In genomic region chr7:4134204-4134603, GRCh38 we compare ENCODE assay signal across 18 cellular contexts.
A peak's percentile ranks its signal among the peaks of the same experiment; 100 is the strongest.
DNase-seq lines count a peak whose midpoint lies in the region; ATAC-seq and TF ChIP-seq lines count a peak whose summit lies in the region.
"Had no signal": no experiment of that assay in that cellular context is flagged by ENCODE, and none has a peak within 500 bp of the region (broad histone marks: within the 10 kb centered on the region; RNA-seq: fewer than 3 reads in every experiment).

No MANE protein-coding gene starts in this region.

- TF ChIP-seq POLR2A in right lobe of liver (IDR thresholded peaks at IDR 0.05) = no peak

- H3K27me3 ChIP-seq in right lobe of liver = no peaks in the 10 kb centered on the region
- H3K27me3 ChIP-seq in upper lobe of right lung = no peaks in the 10 kb centered on the region
- H3K27me3 ChIP-seq: BLaER1 had no signal

- DNase-seq in cardiac septum (ENCODE audit: low spot score) (peak; percentile 58), left ventricle myocardium superior (no peak), right lobe of liver (peak in 2 of 3 donors; percentile 54 to 60), posterior vena cava (ENCODE audit: low spot score) (peak; percentile 74), upper lobe of right lung (peak; percentile 40), NCI-H2081 (lab: John Stamatoyannopoulos, UW) (no peak), NCI-H146 (lab: John Stamatoyannopoulos, UW) (no peak)
- DNase-seq: CD8-positive, alpha-beta T cell; DMS79; GOT3; HFFc6; KG1; NCI-H1436; NCI-H2081 treated with DMSO at 0.1 percent for 48 hours; NCI-H510A; Right ventricle myocardium superior had no signal

- peak overlapping the region; percentile 16 to 87 (median 69) for H3K27ac ChIP-seq in right lobe of liver
- H3K27ac ChIP-seq in upper lobe of right lung = no peak overlapping the region
- H3K27ac ChIP-seq: BLaER1 had no signal

- WGBS in right lobe of liver (ENCODE audit: insufficient coverage, low coverage, low lambda C conversion rate, missing lambda C conversion rate) = 10% methylated on average over 3 of the region's 7 CpGs

- H3K4me3 ChIP-seq in right lobe of liver (peak overlapping the region; percentile 9 to 64 (median 42)), upper lobe of right lung (no peak overlapping the region)
- H3K4me3 ChIP-seq: BLaER1 had no signal

- no peaks in the 10 kb centered on the region for H3K9me3 ChIP-seq in right lobe of liver
- no peaks in the 10 kb centered on the region for H3K9me3 ChIP-seq in upper lobe of right lung
- H3K9me3 ChIP-seq: BLaER1 had no signal

- ATAC-seq in left ventricle myocardium superior (no peak), right lobe of liver (peak; percentile 50 to 71 (median 64)), upper lobe of right lung (no peak), GM21528 (IDR thresholded peaks at IDR 0.05; ENCODE audit: low FRiP score, unreplicated experiment) (no peak)
- ATAC-seq: CD8-positive, alpha-beta T cell had no signal

- no peaks in the 10 kb centered on the region for H3K4me1 ChIP-seq in right lobe of liver
- H3K4me1 ChIP-seq in upper lobe of right lung = no peaks in the 10 kb centered on the region

- intact Hi-C loops in cardiac septum (cut with DNase I) = no loop called here
- intact Hi-C loops in left ventricle myocardium superior (cut with micrococcal nuclease) = no loop called here
- intact Hi-C loops in right lobe of liver (cut with DNase I) = no loop called here
- intact Hi-C loops in posterior vena cava (cut with DNase I) = no loop called here
- intact Hi-C loops in upper lobe of right lung (cut with DNase I) = no loop called here

- TF ChIP-seq CTCF in right lobe of liver (IDR thresholded peaks at IDR 0.05) (no peak), upper lobe of right lung (IDR thresholded peaks at IDR 0.05) (no peak)

- no peaks in the 10 kb centered on the region for H3K36me3 ChIP-seq in right lobe of liver
- no peaks in the 10 kb centered on the region for H3K36me3 ChIP-seq in upper lobe of right lung
- H3K36me3 ChIP-seq: BLaER1 had no signal

Comparison
In these comparisons a context has a peak if more than half of its experiments do, and no peak if none do; other contexts are left out.
1. DNase-seq: peak in cardiac septum (single experiment), right lobe of liver (2 of 3), posterior vena cava (single experiment) and upper lobe of right lung (single experiment); none in left ventricle myocardium superior (single experiment), NCI-H2081 (0 of 2) and NCI-H146 (single experiment).
2. ATAC-seq: peak in right lobe of liver (4 of 4); none in left ventricle myocardium superior (single experiment), upper lobe of right lung (single experiment) and GM21528 (single experiment).